Comparison of ENCODE assay signal across 18 cellular contexts in genomic region chr10:103445366-103445765, GRCh38. TPM values are rescaled to one million over a fixed set of nuclear protein-coding genes. Genes with fewer than 3 reads are reported as not detected.
DNase-seq lines count a peak whose midpoint lies in the region; ATAC-seq and TF ChIP-seq lines count a peak whose summit lies in the region.
"Had no signal": no experiment of that assay in that cellular context is flagged by ENCODE, and none has a peak within 500 bp of the region (broad histone marks: within the 10 kb centered on the region; RNA-seq: fewer than 3 reads in every experiment).

No MANE protein-coding gene starts in this region.

- peak overlapping the region; percentile 83 to 94 for H3K27ac ChIP-seq in breast epithelium
- peak overlapping the region; percentile 93 to 97 for H3K27ac ChIP-seq in tibial artery
- H3K27ac ChIP-seq: cardiac muscle cell, epithelial cell of prostate, PC-9 had no signal

- no peak for ATAC-seq in HG03378 (IDR thresholded peaks at IDR 0.05; ENCODE audit: unreplicated experiment)
- ATAC-seq: K562 had no signal

- intact Hi-C loops in breast epithelium (cut with DNase I; ENCODE audit: low total_unique reads), result no loop called here
- intact Hi-C loops in tibial artery (cut with DNase I; ENCODE audit: low total_unique reads), result no loop called here

- H3K4me3 ChIP-seq in breast epithelium (no peak overlapping the region), tibial artery (no peak overlapping the region)
- H3K4me3 ChIP-seq: cardiac muscle cell, K562, PC-9 had no signal

- H3K27ac Mint-ChIP-seq in activated naive CD8-positive, alpha-beta T cell, result peak overlapping the region; percentile 70
- no peak overlapping the region for H3K27ac Mint-ChIP-seq in activated naive CD8-positive, alpha-beta T cell treated with anti-CD3 and anti-CD28 coated beads for 36 hours
- H3K27ac Mint-ChIP-seq in neural crest cell (ENCODE audit: unreplicated experiment) (peak overlapping the region; percentile 83), glutamatergic neuron (ENCODE audit: unreplicated experiment) (no peak overlapping the region)
- H3K27ac Mint-ChIP-seq: type B pancreatic cell had no signal

- TF ChIP-seq CTCF in breast epithelium (IDR thresholded peaks at IDR 0.05), result no peak
- no peak for TF ChIP-seq CTCF in neural crest cell (conservative IDR thresholded peaks at IDR 0.05)
- TF ChIP-seq CTCF in tibial artery (IDR thresholded peaks at IDR 0.05), result no peak
- no peak for TF ChIP-seq CTCF in glutamatergic neuron (IDR thresholded peaks at IDR 0.05; ENCODE audit: partially characterized antibody, unreplicated experiment)

- H3K27me3 ChIP-seq in breast epithelium (no peaks in the 10 kb centered on the region), tibial artery (no peaks in the 10 kb centered on the region)
- H3K27me3 ChIP-seq: cardiac muscle cell had no signal

- peaks cover 13 to 17% of the 10 kb centered on the region in 2 donors for H3K4me1 ChIP-seq in breast epithelium
- peaks cover 9 to 83% (median 60%) of the 10 kb centered on the region in 4 donors for H3K4me1 ChIP-seq in tibial artery

- no peaks in the 10 kb centered on the region for H3K9me3 Mint-ChIP-seq in activated naive CD8-positive, alpha-beta T cell (ENCODE audit: low read depth)
- no peaks in the 10 kb centered on the region for H3K9me3 Mint-ChIP-seq in activated naive CD8-positive, alpha-beta T cell treated with anti-CD3 and anti-CD28 coated beads for 36 hours
- H3K9me3 Mint-ChIP-seq in neural crest cell (no peaks in the 10 kb centered on the region), glutamatergic neuron (ENCODE audit: unreplicated experiment) (peaks cover 6% of the 10 kb centered on the region)
- H3K9me3 Mint-ChIP-seq: activated T-helper 1 cell treated with anti-CD3 and anti-CD28 coated beads, Interleukin-12 subunit alpha, Interleukin-12 subunit beta, Interleukin-2, Interleukin-4 antibody, amounts not matched to agents 30 ng/mL and 10 ng/mL and 1 ng/mL, durations not matched to agents 14 hours and 24 hours and 36 hours; type B pancreatic cell had no signal

- H3K9me3 ChIP-seq in breast epithelium (no peaks in the 10 kb centered on the region), tibial artery (no peaks in the 10 kb centered on the region)

- no peaks in the 10 kb centered on the region for H3K27me3 Mint-ChIP-seq in activated naive CD8-positive, alpha-beta T cell
- no peaks in the 10 kb centered on the region for H3K27me3 Mint-ChIP-seq in activated naive CD8-positive, alpha-beta T cell treated with anti-CD3 and anti-CD28 coated beads for 36 hours
- H3K27me3 Mint-ChIP-seq in neural crest cell (ENCODE audit: low read depth) (no peaks in the 10 kb centered on the region), glutamatergic neuron (ENCODE audit: unreplicated experiment) (peaks cover 2% of the 10 kb centered on the region)
- H3K27me3 Mint-ChIP-seq: type B pancreatic cell had no signal

- no peak for TF ChIP-seq POLR2A in breast epithelium (IDR thresholded peaks at IDR 0.05)

- H3K36me3 ChIP-seq in breast epithelium (no peaks in the 10 kb centered on the region), tibial artery (peaks cover 58 to 94% (median 87%) of the 10 kb centered on the region in 3 donors)

- H3K36me3 Mint-ChIP-seq in activated naive CD8-positive, alpha-beta T cell, result no peaks in the 10 kb centered on the region
- H3K36me3 Mint-ChIP-seq in activated naive CD8-positive, alpha-beta T cell treated with anti-CD3 and anti-CD28 coated beads for 36 hours, result peaks cover 17% of the 10 kb centered on the region
- H3K36me3 Mint-ChIP-seq in neural crest cell (ENCODE audit: low read depth) (peaks cover 14% of the 10 kb centered on the region), glutamatergic neuron (ENCODE audit: unreplicated experiment) (peaks cover 8% of the 10 kb centered on the region)

- H3K4me3 Mint-ChIP-seq in activated naive CD8-positive, alpha-beta T cell, result no peak overlapping the region
- H3K4me3 Mint-ChIP-seq in activated naive CD8-positive, alpha-beta T cell treated with anti-CD3 and anti-CD28 coated beads for 36 hours, result no peak overlapping the region
- no peak overlapping the region for H3K4me3 Mint-ChIP-seq in neural crest cell
- no peak overlapping the region for H3K4me3 Mint-ChIP-seq in glutamatergic neuron (ENCODE audit: unreplicated experiment)
- H3K4me3 Mint-ChIP-seq: activated T-helper 1 cell treated with anti-CD3 and anti-CD28 coated beads, Interleukin-12 subunit alpha, Interleukin-12 subunit beta, Interleukin-2, Interleukin-4 antibody, amounts not matched to agents 30 ng/mL and 10 ng/mL and 1 ng/mL, durations not matched to agents 14 hours and 24 hours and 36 hours; type B pancreatic cell had no signal

- peaks cover 21% of the 10 kb centered on the region for H3K4me1 Mint-ChIP-seq in activated naive CD8-positive, alpha-beta T cell (ENCODE audit: low read depth)
- H3K4me1 Mint-ChIP-seq in activated naive CD8-positive, alpha-beta T cell treated with anti-CD3 and anti-CD28 coated beads for 36 hours, result peaks cover 13% of the 10 kb centered on the region
- H3K4me1 Mint-ChIP-seq in neural crest cell (no peaks in the 10 kb centered on the region), glutamatergic neuron (ENCODE audit: low read depth, unreplicated experiment) (peaks cover 7% of the 10 kb centered on the region)

- DNase-seq in activated naive CD8-positive, alpha-beta T cell treated with anti-CD3 and anti-CD28 coated beads for 36 hours, result no peak
- no peak for DNase-seq in breast epithelium (ENCODE audit: low spot score in 2 of 2)
- DNase-seq in neural crest cell (ENCODE audit: low read depth, low spot score), result no peak
- DNase-seq in tibial artery, result no peak
- no peak for DNase-seq in stimulated activated CD4-positive, alpha-beta T cell treated with anti-CD3 and anti-CD28 coated beads, Interleukin-2, amount 100 ng/mL, for 48 hours
- DNase-seq in glutamatergic neuron, result no peak
- DNase-seq: ACHN, DMS 273 treated with DMSO at 0.1 percent for 48 hours, NCI-H1436 treated with DMSO at 0.1 percent for 48 hours, NCI-H510A treated with DMSO at 0.1 percent for 48 hours, PC-9 had no signal

RNA-seq across cellular contexts. Expression of gene CALHM2, which starts 6.8 kb away (rescaled TPM):
- total RNA-seq in activated naive CD8-positive, alpha-beta T cell treated with anti-CD3 and anti-CD28 coated beads for 36 hours, result 1 to 10 TPM; 4.5 to 4.8 TPM
- total RNA-seq in breast epithelium (10 to 100 TPM; 38.9 to 98.3 (median 58.3) TPM), neural crest cell (not detected in 2 replicates), glutamatergic neuron (ENCODE audit: unreplicated experiment) (0.44 TPM)
- total RNA-seq: K562 had no signal

RNA-seq across cellular contexts. Expression of gene CALHM1, which starts 13.3 kb away (rescaled TPM):
- not detected for total RNA-seq in activated naive CD8-positive, alpha-beta T cell treated with anti-CD3 and anti-CD28 coated beads for 36 hours
- total RNA-seq in breast epithelium (not detected), neural crest cell (not detected in 2 replicates), glutamatergic neuron (ENCODE audit: unreplicated experiment) (not detected)
- total RNA-seq: activated T-helper 1 cell treated with anti-CD3 and anti-CD28 coated beads, Interleukin-12 subunit alpha, Interleukin-12 subunit beta, Interleukin-2, Interleukin-4 antibody, amounts not matched to agents 30 ng/mL and 10 ng/mL and 1 ng/mL, durations not matched to agents 14 hours and 24 hours and 36 hours; cardiac muscle cell; K562; PC-9 had no signal

RNA-seq across cellular contexts. Expression of gene CALHM3, which starts 33.7 kb away (rescaled TPM):
- total RNA-seq in activated naive CD8-positive, alpha-beta T cell treated with anti-CD3 and anti-CD28 coated beads for 36 hours, result not detected
- total RNA-seq in breast epithelium (not detected), neural crest cell (not detected in 2 replicates), glutamatergic neuron (ENCODE audit: unreplicated experiment) (not detected)
- total RNA-seq: activated T-helper 1 cell treated with anti-CD3 and anti-CD28 coated beads, Interleukin-12 subunit alpha, Interleukin-12 subunit beta, Interleukin-2, Interleukin-4 antibody, amounts not matched to agents 30 ng/mL and 10 ng/mL and 1 ng/mL, durations not matched to agents 14 hours and 24 hours and 36 hours; cardiac muscle cell; K562 had no signal

RNA-seq across cellular contexts. Expression of gene NEURL1, which starts 48.1 kb away (rescaled TPM):
- total RNA-seq in activated naive CD8-positive, alpha-beta T cell treated with anti-CD3 and anti-CD28 coated beads for 36 hours, result 1 to 10 TPM; 3.1 to 3.2 TPM
- total RNA-seq in breast epithelium (1 to 10 TPM in 1 of 3 donors, under 1 TPM in 2; 0.16 to 1.5 (median 0.33) TPM), neural crest cell (1.8 and 2.7 TPM in 2 replicates), glutamatergic neuron (ENCODE audit: unreplicated experiment) (3.1 TPM)

RNA-seq across cellular contexts. Expression of gene PDCD11, which starts 48.9 kb away (rescaled TPM):
- total RNA-seq in activated naive CD8-positive, alpha-beta T cell treated with anti-CD3 and anti-CD28 coated beads for 36 hours, result 10 to 100 TPM; 89.5 to 94.7 TPM
- total RNA-seq in breast epithelium (10 to 100 TPM; 16.2 to 29.1 (median 24.9) TPM), neural crest cell (74.1 and 76.4 TPM in 2 replicates), glutamatergic neuron (ENCODE audit: unreplicated experiment) (73.2 TPM)

Comparison
In these comparisons a context has a peak if more than half of its experiments do, and no peak if none do; other contexts are left out.
1. H3K27ac Mint-ChIP-seq: peak in activated naive CD8-positive, alpha-beta T cell (single experiment) and neural crest cell (single experiment); none in activated naive CD8-positive, alpha-beta T cell treated with anti-CD3 and anti-CD28 coated beads for 36 hours (single experiment) and glutamatergic neuron (single experiment).
2. RNA of gene CALHM2, which starts 6.8 kb away (total RNA-seq): 38.9 to 98.3 TPM in breast epithelium; 4.5 to 4.8 TPM in activated naive CD8-positive, alpha-beta T cell treated with anti-CD3 and anti-CD28 coated beads for 36 hours, 0.44 TPM in glutamatergic neuron (single experiment) and not detected in neural crest cell; every median in the first group is over 4 times any median in the second.